20 cellular contexts compared by ENCODE assay signal in the genomic region with DNA sequence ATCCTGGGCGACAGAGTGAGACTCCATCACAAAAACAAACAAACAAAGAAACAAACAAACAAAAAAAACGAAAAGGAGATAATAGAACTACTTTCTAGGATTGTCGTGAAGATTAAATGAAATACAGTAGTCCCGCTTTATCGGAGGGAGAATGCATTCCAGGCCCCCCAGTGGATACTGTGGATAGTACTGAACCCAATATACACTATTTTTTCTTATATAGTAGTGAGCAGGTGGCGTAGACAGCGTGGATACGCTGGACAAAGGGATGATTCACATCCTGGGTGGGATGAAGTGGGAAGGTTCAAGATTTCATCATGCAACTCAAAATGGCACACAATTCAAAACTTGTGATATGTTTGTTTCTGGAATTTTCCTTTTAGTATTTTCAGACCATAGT. TPM values are rescaled to one million over a fixed set of nuclear protein-coding genes. Genes with fewer than 3 reads are reported as not detected.
DNase-seq lines count a peak whose midpoint lies in the region; ATAC-seq, FAIRE-seq and TF ChIP-seq lines count a peak whose summit lies in the region.
"Had no signal": no experiment of that assay in that cellular context is flagged by ENCODE, and none has a peak within 500 bp of the region (broad histone marks: within the 10 kb centered on the region; RNA-seq: fewer than 3 reads in every experiment).

No MANE protein-coding gene starts in this region.

- BruUV-seq in Panc1 (replicated peaks; lab: Mats Ljungman, UMichigan) = no TSS peak

- no peak overlapping the region for H3K9ac ChIP-seq in endodermal cell (ENCODE audit: extremely low read depth, low read length, poor library complexity, severe bottlenecking)

- H3K4me1 ChIP-seq in A549 = peaks cover 63% of the 10 kb centered on the region
- H3K4me1 ChIP-seq in Panc1 (ENCODE audit: control insufficient read depth, insufficient read depth, low read length) = peaks cover 80% of the 10 kb centered on the region
- H3K4me1 ChIP-seq in endodermal cell (ENCODE audit: control insufficient read depth, insufficient read depth, low read length) = peaks cover 2% of the 10 kb centered on the region
- H3K4me1 ChIP-seq in foreskin keratinocyte = peaks cover 19% of the 10 kb centered on the region
- H3K4me1 ChIP-seq: BE2C, Caco-2, HAP-1 had no signal

- POLR2A ChIA-PET in A549 (lab: Yijun Ruan, JAX) = no interaction called here
- POLR2A ChIA-PET in Panc1 (lab: Charles Lee) = no interaction called here

- no peak for TF ChIP-seq CTCF in A549 (IDR thresholded peaks at IDR 0.05)
- peak; percentile 48 for TF ChIP-seq CTCF in Panc1 (IDR thresholded peaks at IDR 0.05)
- TF ChIP-seq CTCF in endodermal cell (conservative IDR thresholded peaks at IDR 0.05) = peak; percentile 50
- TF ChIP-seq CTCF in foreskin keratinocyte (conservative IDR thresholded peaks at IDR 0.05) = no peak

- H3K4me1 Mint-ChIP-seq in endodermal cell = peaks cover 8% of the 10 kb centered on the region
- H3K4me1 Mint-ChIP-seq: CD14-positive monocyte; CD8-positive, alpha-beta memory T cell had no signal

- 0 out of 3 replicates have a peak overlapping the region, but pooled peaks have one; percentile 9 for H3K4me2 ChIP-seq in A549

- FAIRE-seq in A549 (lab: Jason Lieb, UNC) = no peak
- FAIRE-seq: A204.1, GM12878 had no signal

- no peak overlapping the region for H3K4me3 Mint-ChIP-seq in endodermal cell
- H3K4me3 Mint-ChIP-seq: CD8-positive, alpha-beta memory T cell; HFFc6 had no signal

- TF ChIP-seq RAD21 in A549 (conservative IDR thresholded peaks at IDR 0.05 in 1 of 2, IDR thresholded peaks at IDR 0.05 in 1 of 2) = no peak

- H3K27ac Mint-ChIP-seq in endodermal cell = no peak overlapping the region
- H3K27ac Mint-ChIP-seq: CD8-positive, alpha-beta memory T cell; HFFc6 had no signal

- H3K36me3 ChIP-seq in Panc1 (ENCODE audit: control insufficient read depth, insufficient read depth, low read length) (no peaks in the 10 kb centered on the region), endodermal cell (ENCODE audit: control insufficient read depth, insufficient read depth, low read length) (peaks cover 14% of the 10 kb centered on the region)
- H3K36me3 ChIP-seq: BE2C, HAP-1 had no signal

- WGBS in A549 (ENCODE audit: missing lambda C conversion rate) = 83% methylated on average over 8 of the region's 8 CpGs
- 94 to 100% methylated on average over 2 to 8 of the region's 8 CpGs for WGBS in endodermal cell (ENCODE audit: insufficient coverage in 1 of 2, insufficient read length in 1 of 2), 2 experiments

- in situ Hi-C loops in Panc1 (cut with HindIII; ENCODE audit: low pct_unique_long_range_greater_than_20kb, low sequenced_read_pairs) = no loop called here

- CTCF ChIA-PET in A549 (lab: Yijun Ruan, JAX) (interaction anchor here (3.0 kb wide), 1 partner anchor 8 kb away, joined by 23 read pairs; a partner anchor contains a TSS), Panc1 (lab: Charles Lee) (no interaction called here)

- H3K9me3 Mint-ChIP-seq in endodermal cell = peaks cover 11% of the 10 kb centered on the region

- DNase-seq in A549 (ENCODE audit: low read depth in 1 of 2, low spot score in 1 of 2) (no peak), ELR (ENCODE audit: low read depth) (peak; percentile 18), Panc1 (ENCODE audit: low read depth, low spot score) (no peak), endodermal cell (no peak), SIG-M5 treated with dmso at 0.1 percent for 504 hours (lab: John Stamatoyannopoulos, UW; ENCODE audit: unreplicated experiment) (no peak), islet precursor cell (no peak), foreskin keratinocyte (no peak)
- DNase-seq: BE2C; Caco-2; CD8-positive, alpha-beta memory T cell; DND-41; GOT3; HFFc6 had no signal

- no peak for TF ChIP-seq POLR2A in A549 (IDR thresholded peaks at IDR 0.05; ENCODE audit: low read length)

- H3K4me3 ChIP-seq in A549 (no peak overlapping the region), Panc1 (ENCODE audit: low read depth in 2 of 2, low read length in 2 of 2) (no peak overlapping the region), endodermal cell (ENCODE audit: low read length) (no peak overlapping the region)
- H3K4me3 ChIP-seq: GM12878, HAP-1 had no signal

- intact Hi-C loops in Panc1 (cut with micrococcal nuclease; ENCODE audit: unreplicated experiment) = loop anchor here (5.0 kb wide), 1 partner anchor 200 kb away; no protein-coding TSS in a partner anchor

- H3K27me3 ChIP-seq in Panc1 (ENCODE audit: control insufficient read depth, insufficient read depth, low read length) (no peaks in the 10 kb centered on the region), endodermal cell (ENCODE audit: control insufficient read depth, insufficient read depth, low read length, poor library complexity, severe bottlenecking) (no peaks in the 10 kb centered on the region), foreskin keratinocyte (no peaks in the 10 kb centered on the region)

- 0 out of 3 replicates have a peak, but pooled peaks cover 6% of the 10 kb centered on the region for H3K9me3 ChIP-seq in A549
- no peaks in the 10 kb centered on the region for H3K9me3 ChIP-seq in Panc1 (ENCODE audit: control insufficient read depth, insufficient read depth, low read depth, low read length)
- H3K9me3 ChIP-seq in endodermal cell (ENCODE audit: control insufficient read depth, low read length) = peaks cover 21% of the 10 kb centered on the region
- H3K9me3 ChIP-seq: BE2C, Caco-2, HAP-1 had no signal

- ATAC-seq in A549 = no peak
- peak; percentile 40; the same call in 1 of the 2 replicates for ATAC-seq in Panc1
- ATAC-seq in HG03571 (IDR thresholded peaks at IDR 0.05; ENCODE audit: unreplicated experiment) = no peak
- ATAC-seq in foreskin keratinocyte = no peak
- ATAC-seq: GM12878 had no signal

- peaks cover 29% of the 10 kb centered on the region for H3K36me3 Mint-ChIP-seq in endodermal cell (ENCODE audit: low read depth)
- H3K36me3 Mint-ChIP-seq: CD14-positive monocyte; CD8-positive, alpha-beta memory T cell had no signal

- H3K27ac ChIP-seq in A549 (peak overlapping the region in 1 of 2 experiments; percentile 94; a peak in 3 of 6 replicates), Panc1 (ENCODE audit: low read length) (peak overlapping the region; percentile 97), endodermal cell (ENCODE audit: low read depth, low read length) (no peak overlapping the region), foreskin keratinocyte (no peak overlapping the region)
- H3K27ac ChIP-seq: HL-60 had no signal

- TF ChIP-seq EP300 in A549 (IDR thresholded peaks at IDR 0.05) = no peak

- peaks cover 2% of the 10 kb centered on the region for H3K27me3 Mint-ChIP-seq in endodermal cell (ENCODE audit: insufficient read depth)

TF ChIP-seq in A549, 52 proteins besides CTCF, POLR2A, EP300 and RAD21 (continues in another document):
- TF ChIP-seq, protein P1, sequence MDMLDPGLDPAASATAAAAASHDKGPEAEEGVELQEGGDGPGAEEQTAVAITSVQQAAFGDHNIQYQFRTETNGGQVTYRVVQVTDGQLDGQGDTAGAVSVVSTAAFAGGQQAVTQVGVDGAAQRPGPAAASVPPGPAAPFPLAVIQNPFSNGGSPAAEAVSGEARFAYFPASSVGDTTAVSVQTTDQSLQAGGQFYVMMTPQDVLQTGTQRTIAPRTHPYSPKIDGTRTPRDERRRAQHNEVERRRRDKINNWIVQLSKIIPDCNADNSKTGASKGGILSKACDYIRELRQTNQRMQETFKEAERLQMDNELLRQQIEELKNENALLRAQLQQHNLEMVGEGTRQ (IDR thresholded peaks at IDR 0.05) = no peak
- TF ChIP-seq ZNF302 (CRISPR knock-in tag; IDR thresholded peaks at IDR 0.05) (no peak), ZSCAN20 (CRISPR knock-in tag; IDR thresholded peaks at IDR 0.05) (no peak), GATA3 (IDR thresholded peaks at IDR 0.05; ENCODE audit: borderline replicate concordance) (no peak), CBX2 (IDR thresholded peaks at IDR 0.05; ENCODE audit: borderline replicate concordance, low read depth) (no peak), CHD2 (IDR thresholded peaks at IDR 0.05; ENCODE audit: low read length, partially characterized antibody) (no peak), RFX5 (IDR thresholded peaks at IDR 0.05) (no peak), JUNB (IDR thresholded peaks at IDR 0.05) (no peak), EHMT2 (IDR thresholded peaks at IDR 0.05; ENCODE audit: low read depth) (no peak)
- TF ChIP-seq, protein P2, sequence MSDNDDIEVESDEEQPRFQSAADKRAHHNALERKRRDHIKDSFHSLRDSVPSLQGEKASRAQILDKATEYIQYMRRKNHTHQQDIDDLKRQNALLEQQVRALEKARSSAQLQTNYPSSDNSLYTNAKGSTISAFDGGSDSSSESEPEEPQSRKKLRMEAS (IDR thresholded peaks at IDR 0.05) = no peak
- TF ChIP-seq, protein P3, sequence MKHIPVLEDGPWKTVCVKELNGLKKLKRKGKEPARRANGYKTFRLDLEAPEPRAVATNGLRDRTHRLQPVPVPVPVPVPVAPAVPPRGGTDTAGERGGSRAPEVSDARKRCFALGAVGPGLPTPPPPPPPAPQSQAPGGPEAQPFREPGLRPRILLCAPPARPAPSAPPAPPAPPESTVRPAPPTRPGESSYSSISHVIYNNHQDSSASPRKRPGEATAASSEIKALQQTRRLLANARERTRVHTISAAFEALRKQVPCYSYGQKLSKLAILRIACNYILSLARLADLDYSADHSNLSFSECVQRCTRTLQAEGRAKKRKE (CRISPR knock-in tag; IDR thresholded peaks at IDR 0.05; ENCODE audit: low read depth) = no peak

RNA-seq across cellular contexts. Expression of a gene that starts 8.0 kb away (rescaled TPM):
- polyA plus RNA-seq in A549 (2011; rRNA removed) (7.1 and 7.8 TPM in 2 replicates), A549 (2017; fragmentation: RNase III; extraction: RNeasy Plus Mini Kit Qiagen cat#74134 plus additional on column Dnase treatment) (5.5 to 6.1 TPM (median 5.9 TPM) in 3 replicates), foreskin keratinocyte (6.0 and 6.4 TPM in 2 replicates)
- 5.2 and 6.2 TPM in 2 replicates for polyA plus RNA-seq in A549 (2012; cell fraction: cytosol; rRNA removed)
- polyA plus RNA-seq in A549 (2012; cell fraction: nucleus; rRNA removed) = 6.9 and 7.2 TPM in 2 replicates
- 9.4 and 10.2 TPM in 2 replicates for polyA minus RNA-seq in A549 (2011; rRNA and poly(A)+ RNA removed)
- total RNA-seq in Panc1 (2021; ENCODE audit: unreplicated experiment) (19.1 TPM), endodermal cell (10 to 100 TPM; 14.4 to 14.8 TPM), foreskin keratinocyte (9.4 and 9.5 TPM in 2 replicates)
- polyA plus RNA-seq in Panc1 (2012; ENCODE audit: insufficient read length) = 15.3 TPM
- 4.0 TPM for polyA plus RNA-seq in endodermal cell (2013, experiment 1 of 2)
- 3.8 TPM for polyA plus RNA-seq in endodermal cell (2013, experiment 2 of 2)
- total RNA-seq: Caco-2, G401 had no signal

Comparison
In these comparisons a context has a peak if more than half of its experiments do, and no peak if none do; other contexts are left out.
1. CTCF ChIP-seq: peak in Panc1 (single experiment) and endodermal cell (single experiment); none in A549 (single experiment) and foreskin keratinocyte (single experiment).